In the genomic region with DNA sequence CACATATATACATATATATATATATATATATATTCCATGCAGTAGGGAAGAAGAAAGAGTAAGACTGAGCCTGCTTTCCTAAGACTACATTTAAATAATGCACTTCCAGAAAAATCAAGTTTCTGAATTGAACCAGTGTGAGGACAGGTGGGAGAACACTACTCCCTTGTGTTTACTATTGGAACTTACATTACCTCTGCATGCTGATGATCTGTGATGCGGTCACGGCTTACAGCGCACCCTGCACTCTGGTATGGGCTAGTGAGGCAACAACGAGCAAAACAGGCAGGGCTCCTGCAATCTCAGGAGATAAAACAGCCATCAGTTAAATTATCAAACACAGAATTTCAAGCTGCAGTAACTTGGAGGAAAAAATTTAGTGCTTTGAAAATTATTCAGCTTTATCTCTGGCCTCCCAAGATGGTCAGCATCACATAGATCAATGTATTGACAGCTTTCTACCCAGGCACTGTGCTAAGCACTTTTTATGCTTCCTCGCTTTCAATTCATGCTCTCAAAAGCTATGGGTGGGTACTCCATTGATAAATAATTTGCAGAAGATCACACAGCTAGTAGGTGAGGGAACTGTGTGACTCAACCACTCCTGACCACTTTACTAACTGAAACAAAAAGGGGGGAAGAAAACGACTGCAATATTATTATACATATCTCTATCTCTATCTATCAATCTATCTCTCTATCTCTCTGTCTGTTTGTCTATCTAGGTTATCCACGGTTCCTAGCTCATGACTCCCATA, we compare ENCODE assay signal across 1 cellular context.
TF ChIP-seq lines count a peak whose summit lies in the region.

No MANE protein-coding gene starts in this region.

TF ChIP-seq in SK-N-SH treated with all-trans-retinoic acid at 6 μM for 48 hours, 23 proteins besides CTCF, POLR2A, EP300 and RAD21 (continued from another document):
- TF ChIP-seq, protein P1, sequence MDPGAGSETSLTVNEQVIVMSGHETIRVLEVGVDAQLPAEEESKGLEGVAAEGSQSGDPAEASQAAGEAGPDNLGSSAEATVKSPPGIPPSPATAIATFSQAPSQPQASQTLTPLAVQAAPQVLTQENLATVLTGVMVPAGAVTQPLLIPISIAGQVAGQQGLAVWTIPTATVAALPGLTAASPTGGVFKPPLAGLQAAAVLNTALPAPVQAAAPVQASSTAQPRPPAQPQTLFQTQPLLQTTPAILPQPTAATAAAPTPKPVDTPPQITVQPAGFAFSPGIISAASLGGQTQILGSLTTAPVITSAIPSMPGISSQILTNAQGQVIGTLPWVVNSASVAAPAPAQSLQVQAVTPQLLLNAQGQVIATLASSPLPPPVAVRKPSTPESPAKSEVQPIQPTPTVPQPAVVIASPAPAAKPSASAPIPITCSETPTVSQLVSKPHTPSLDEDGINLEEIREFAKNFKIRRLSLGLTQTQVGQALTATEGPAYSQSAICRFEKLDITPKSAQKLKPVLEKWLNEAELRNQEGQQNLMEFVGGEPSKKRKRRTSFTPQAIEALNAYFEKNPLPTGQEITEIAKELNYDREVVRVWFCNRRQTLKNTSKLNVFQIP (CRISPR knock-in tag; IDR thresholded peaks at IDR 0.05; ENCODE audit: borderline replicate concordance, low read depth), result no peak
- TF ChIP-seq PATZ1 (CRISPR knock-in tag; IDR thresholded peaks at IDR 0.05; ENCODE audit: borderline replicate concordance) (no peak), RARB (CRISPR knock-in tag; IDR thresholded peaks at IDR 0.05) (no peak)
